1 cellular context compared by ENCODE assay signal in genomic region chr5:69300537-69301203, GRCh38.
TF ChIP-seq lines count a peak whose summit lies in the region.

No MANE protein-coding gene starts in this region.

TF ChIP-seq in K562, 482 proteins besides CTCF, POLR2A, EP300 and RAD21 (continued from another document and continues in another):
- TF ChIP-seq AFF1 (IDR thresholded peaks at IDR 0.05; ENCODE audit: low read depth in 1 of 2, partially characterized antibody in 2 of 2), result no peak
- TF ChIP-seq ARID4B (CRISPR knock-in tag; IDR thresholded peaks at IDR 0.05), result no peak
- no peak for TF ChIP-seq ZNF511 (CRISPR knock-in tag; IDR thresholded peaks at IDR 0.05)
- TF ChIP-seq CREM (IDR thresholded peaks at IDR 0.05; ENCODE audit: low read depth), result no peak
- TF ChIP-seq NFE2 (IDR thresholded peaks at IDR 0.05; ENCODE audit: low read depth), result no peak; the same call in 1 of the 2 replicates
- TF ChIP-seq DACH1 (IDR thresholded peaks at IDR 0.05; ENCODE audit: partially characterized antibody), result peak; percentile 96
- peak; percentile 27; the same call in 1 of the 2 replicates for TF ChIP-seq BCOR (IDR thresholded peaks at IDR 0.05)
- TF ChIP-seq KAT7 (CRISPR knock-in tag; IDR thresholded peaks at IDR 0.05; ENCODE audit: borderline replicate concordance), result no peak
- TF ChIP-seq ZNF282 (CRISPR knock-in tag; IDR thresholded peaks at IDR 0.05), result no peak
- no peak for TF ChIP-seq SIN3B (IDR thresholded peaks at IDR 0.05; ENCODE audit: low read depth)
- TF ChIP-seq ZFP30 (CRISPR knock-in tag; IDR thresholded peaks at IDR 0.05; ENCODE audit: borderline replicate concordance), result no peak
- TF ChIP-seq NFRKB (IDR thresholded peaks at IDR 0.05; ENCODE audit: low read depth), result no peak
- no peak for TF ChIP-seq NR2C1 (IDR thresholded peaks at IDR 0.05)
- TF ChIP-seq NR2C1 (tag; IDR thresholded peaks at IDR 0.05), result no peak
- TF ChIP-seq TFAM (CRISPR knock-in tag; conservative IDR thresholded peaks at IDR 0.05), result no peak
- TF ChIP-seq ZNF609 (CRISPR knock-in tag; IDR thresholded peaks at IDR 0.05; ENCODE audit: borderline replicate concordance), result no peak
- TF ChIP-seq ESRRA (IDR thresholded peaks at IDR 0.05; ENCODE audit: borderline replicate concordance, low read depth), result no peak
- TF ChIP-seq TRIM24 (IDR thresholded peaks at IDR 0.05), result peak; percentile 86 to 91
- no peak for TF ChIP-seq ZNF668 (CRISPR knock-in tag; IDR thresholded peaks at IDR 0.05)
- no peak for TF ChIP-seq HINFP (tag; conservative IDR thresholded peaks at IDR 0.05; ENCODE audit: low read depth)
- TF ChIP-seq TOE1 (IDR thresholded peaks at IDR 0.05; ENCODE audit: borderline replicate concordance), result 0 out of 2 replicates have a peak, but pooled peaks have one; percentile 18
- TF ChIP-seq TOE1 (CRISPR knock-in tag; IDR thresholded peaks at IDR 0.05; ENCODE audit: borderline replicate concordance, low read depth), result no peak
- TF ChIP-seq ZNF263 (CRISPR knock-in tag; IDR thresholded peaks at IDR 0.05; ENCODE audit: borderline replicate concordance), result peak; percentile 87
- TF ChIP-seq FOXM1 (IDR thresholded peaks at IDR 0.05; ENCODE audit: low read depth), result peak; percentile 68; the same call in 1 of the 2 replicates
- TF ChIP-seq FOXM1 (CRISPR knock-in tag; IDR thresholded peaks at IDR 0.05; ENCODE audit: low read depth), result no peak
- no peak for TF ChIP-seq BRD4 (IDR thresholded peaks at IDR 0.05)
- TF ChIP-seq ZNF695 (CRISPR knock-in tag; IDR thresholded peaks at IDR 0.05), result no peak
- TF ChIP-seq ZNF518B (CRISPR knock-in tag; IDR thresholded peaks at IDR 0.05), result no peak
- no peak for TF ChIP-seq BACH1 (tag; IDR thresholded peaks at IDR 0.05)
- no peak for TF ChIP-seq ZNF124 (CRISPR knock-in tag; IDR thresholded peaks at IDR 0.05)
- no peak for TF ChIP-seq TAF1 (IDR thresholded peaks at IDR 0.05; ENCODE audit: control insufficient read depth, extremely low read depth, insufficient read depth, low read length, severe bottlenecking)
- TF ChIP-seq SMAD2 (IDR thresholded peaks at IDR 0.05; ENCODE audit: low read depth, low read length), result no peak
- no peak for TF ChIP-seq CTCFL (IDR thresholded peaks at IDR 0.05; ENCODE audit: borderline replicate concordance, insufficient read depth, low read depth, low read length, poor library complexity, severe bottlenecking)
- no peak for TF ChIP-seq HNRNPLL (IDR thresholded peaks at IDR 0.05; ENCODE audit: low read depth, low read length, poor library complexity, severe bottlenecking)
- no peak for TF ChIP-seq ZNF239 (CRISPR knock-in tag; IDR thresholded peaks at IDR 0.05)
- no peak for TF ChIP-seq NCOA6 (IDR thresholded peaks at IDR 0.05)
- TF ChIP-seq MIER1 (IDR thresholded peaks at IDR 0.05; ENCODE audit: low read depth), result 0 out of 2 replicates have a peak, but pooled peaks have one; percentile 28
- TF ChIP-seq HMG20B (CRISPR knock-in tag; IDR thresholded peaks at IDR 0.05), result no peak
- peak; percentile 63 for TF ChIP-seq PHB2 (IDR thresholded peaks at IDR 0.05; ENCODE audit: low read depth)
- no peak for TF ChIP-seq HNRNPK (IDR thresholded peaks at IDR 0.05; ENCODE audit: low read depth, low read length, poor library complexity, severe bottlenecking)
- TF ChIP-seq BMI1 (IDR thresholded peaks at IDR 0.05; ENCODE audit: low read length), result no peak
- no peak for TF ChIP-seq NR1H2 (CRISPR knock-in tag; IDR thresholded peaks at IDR 0.05)
- TF ChIP-seq NFYB (IDR thresholded peaks at IDR 0.05; ENCODE audit: extremely low read depth, insufficient read length), result peak; percentile 7
